15 cellular contexts compared by ENCODE assay signal in genomic region chr2:104793971-104794370, GRCh38. TPM values are rescaled to one million over a fixed set of nuclear protein-coding genes. Genes with fewer than 3 reads are reported as not detected.
"Had no signal": no experiment of that assay in that cellular context is flagged by ENCODE, and none has a peak within 500 bp of the region (broad histone marks: within the 10 kb centered on the region; RNA-seq: fewer than 3 reads in every experiment).

No MANE protein-coding gene starts in this region.

- H3K27me3 ChIP-seq: vagina had no signal

- H3K4me3 ChIP-seq: coronary artery, skin epidermis, stomach, thoracic aorta, vagina had no signal

- H2AFZ ChIP-seq: parathyroid adenoma had no signal

- H3K9ac ChIP-seq: parathyroid adenoma had no signal

- H3K9me3 ChIP-seq: stomach, thoracic aorta, vagina had no signal

- FAIRE-seq: endothelial cell of umbilical vein had no signal

- H3K27ac ChIP-seq: coronary artery, parathyroid adenoma, skin epidermis, stomach, thoracic aorta, vagina had no signal

- DNase-seq: activated CD4-positive, alpha-beta T cell treated with anti-CD3 and anti-CD28 coated beads, Interleukin-2, amount 50 U/mL, for 1 hour; activated effector memory CD4-positive, alpha-beta T cell treated with Interleukin-2 at 50 U/mL for 16 hours; activated T-cell treated with anti-CD3 and anti-CD28 coated beads, Interleukin-2, amount 50 U/mL, for 24 hours; effector CD4-positive, alpha-beta T cell; retina; stomach had no signal

- H3K79me2 ChIP-seq: parathyroid adenoma had no signal

- H3K36me3 ChIP-seq: stomach, thoracic aorta, vagina had no signal

- H3K4me1 ChIP-seq: parathyroid adenoma, stomach, vagina had no signal

RNA-seq across cellular contexts. Expression of gene POU3F3, which starts 59.9 kb away (rescaled TPM):
- total RNA-seq: endothelial cell of umbilical vein; fibroblast of lung; mesenteric fat pad; T-helper 2 cell treated with Interferon-gamma antibody and Interleukin-4, amounts not matched to agents 100 ng/mL and 5 ng/mL, for 36 hours; vagina had no signal
- polyA plus RNA-seq: endothelial cell of umbilical vein had no signal
